In the genomic region with DNA sequence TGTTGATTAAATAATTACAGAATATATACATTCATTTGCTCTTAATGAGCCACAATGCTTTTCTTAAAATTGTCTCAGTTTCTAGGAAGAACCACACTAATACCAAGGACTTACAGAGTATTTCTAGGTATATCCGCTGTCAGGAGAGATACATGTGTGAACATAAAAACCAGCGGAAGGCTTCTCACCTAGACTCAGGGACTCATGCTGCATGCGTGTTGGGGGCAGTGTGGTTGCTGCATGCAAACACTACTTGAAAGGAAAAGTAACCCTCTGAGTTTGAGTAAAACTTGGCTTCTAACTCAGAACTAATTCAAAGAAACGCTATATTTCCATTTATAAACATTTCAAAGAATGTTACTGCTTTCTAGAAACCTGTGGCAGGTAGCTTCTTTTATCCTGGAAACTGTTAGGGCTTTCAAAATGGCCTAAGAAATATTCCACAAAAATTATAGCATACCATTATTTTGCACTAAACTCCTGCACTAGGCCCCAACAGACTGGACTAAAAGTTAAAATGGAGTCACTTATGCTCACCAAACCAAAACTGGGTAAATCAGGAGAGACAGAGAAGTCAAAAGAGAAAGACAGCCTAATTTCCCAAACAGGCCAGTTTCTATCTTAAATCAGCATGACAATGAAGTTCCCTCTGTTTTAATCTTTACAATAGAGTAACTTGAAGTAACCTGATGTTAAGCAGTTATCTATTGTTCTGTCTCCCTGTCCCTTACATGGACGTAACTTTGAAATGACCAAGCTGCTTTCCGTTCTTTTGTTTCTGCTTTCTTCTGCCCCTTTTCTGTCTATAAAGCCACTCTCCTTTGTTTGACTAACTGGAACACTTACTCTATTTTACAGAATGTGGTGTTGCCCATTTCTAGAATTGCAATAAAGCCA, we compare ENCODE assay signal across 13 cellular contexts.
DNase-seq lines count a peak whose midpoint lies in the region; ATAC-seq, FAIRE-seq and TF ChIP-seq lines count a peak whose summit lies in the region.
"Had no signal": no experiment of that assay in that cellular context is flagged by ENCODE, and none has a peak within 500 bp of the region (broad histone marks: within the 10 kb centered on the region; RNA-seq: fewer than 3 reads in every experiment).

No MANE protein-coding gene starts in this region.

- no peak overlapping the region for H2BK20ac ChIP-seq in H1 (ENCODE audit: low read length)

- no peak overlapping the region for H4K5ac ChIP-seq in H1 (ENCODE audit: insufficient read length, low read depth, low read length)

- H3K14ac ChIP-seq in H1 (ENCODE audit: insufficient read length), result no peak overlapping the region

- no peak for ATAC-seq in HG02642 (IDR thresholded peaks at IDR 0.05; ENCODE audit: poor library complexity, unreplicated experiment)
- no peak for ATAC-seq in HG02610 (IDR thresholded peaks at IDR 0.05; ENCODE audit: unreplicated experiment)
- ATAC-seq: HCT116 had no signal

- H3K27ac ChIP-seq in KOPT-K1 (ENCODE audit: low read depth, low read length, poor library complexity, severe bottlenecking), result peak overlapping the region; percentile 97
- H3K27ac ChIP-seq in H1 (ENCODE audit: low read depth, low read length), result no peak overlapping the region

- POLR2A ChIA-PET in H1 (lab: Charles Lee; ENCODE audit: partially characterized antibody), result no interaction called here

- no peak for TF ChIP-seq CTCF in H1 (IDR thresholded peaks at IDR 0.05; ENCODE audit: control extremely low read depth in 1 of 3, insufficient read depth in 1 of 3, low read depth in 1 of 3, low read length in 3 of 3)

- no peak overlapping the region for H2BK15ac ChIP-seq in H1 (ENCODE audit: low read length)

- H4K20me1 ChIP-seq in H1 (replicated peaks in 1 of 2; ENCODE audit: control insufficient read depth in 1 of 2, insufficient read depth in 2 of 2, low read length in 2 of 2), result no peaks in the 10 kb centered on the region

- H3K27me3 ChIP-seq in H1 (replicated peaks in 1 of 4; ENCODE audit: control insufficient read depth in 3 of 4, extremely low read depth in 1 of 4, insufficient read depth in 3 of 4, low read length in 3 of 4), result peaks cover 0 to 9% (median 3%) of the 10 kb centered on the region in 4 experiments; a peak in 5 of 7 replicates

- no peak for FAIRE-seq in H1 (lab: Jason Lieb, UNC)
- FAIRE-seq: GM18507 had no signal

- H3K23ac ChIP-seq in H1 (ENCODE audit: insufficient read length), result no peak overlapping the region

- no peak overlapping the region for H2AFZ ChIP-seq in H1 (ENCODE audit: low read length)

- H3K9ac ChIP-seq in H1 (replicated peaks in 1 of 4; ENCODE audit: extremely low read depth in 1 of 4, low read depth in 3 of 4, low read length in 3 of 4), result no peak overlapping the region

- H3K18ac ChIP-seq in H1 (ENCODE audit: extremely low read depth, low read length), result no peak overlapping the region; the same call in 1 of the 2 replicates

- no peak overlapping the region for H4K8ac ChIP-seq in H1 (ENCODE audit: extremely low read depth, insufficient read depth, low read length)

- no peak for TF ChIP-seq POLR2A in H1 (IDR thresholded peaks at IDR 0.05; ENCODE audit: control extremely low read depth in 1 of 2, low read depth in 2 of 2, low read length in 2 of 2)

- no peak for TF ChIP-seq RAD21 in H1 (IDR thresholded peaks at IDR 0.05 in 1 of 2, conservative IDR thresholded peaks at IDR 0.05 in 1 of 2; ENCODE audit: low read depth in 2 of 2, low read length in 2 of 2)

- H2AK5ac ChIP-seq in H1 (ENCODE audit: low read depth, low read length), result no peak overlapping the region; the same call in 1 of the 2 replicates

- H3K36me3 ChIP-seq in KOPT-K1 (ENCODE audit: insufficient read depth, low read length), result peaks cover 82% of the 10 kb centered on the region
- H3K36me3 ChIP-seq in H1 (ENCODE audit: control insufficient read depth in 2 of 4, insufficient read depth in 4 of 4, low read length in 3 of 4), result no peaks in the 10 kb centered on the region

- WGBS in H1 (ENCODE audit: extremely low coverage in 1 of 2, insufficient coverage in 1 of 2, insufficient read length in 1 of 2, insufficient replicate concordance in 2 of 2, low coverage in 1 of 2, low lambda C conversion rate in 2 of 2, missing lambda C conversion rate in 1 of 2), 2 experiments, result 56% methylated on average over 6 of the region's 6 CpGs; no CpG with 5 or more reads in 1 of the 2 experiments

- no peak; a peak in 1 of 3 replicates for TF ChIP-seq EP300 in H1 (IDR thresholded peaks at IDR 0.05; ENCODE audit: borderline replicate concordance in 1 of 2, low read depth in 2 of 2, low read length in 2 of 2)

- H2BK120ac ChIP-seq in H1 (replicated peaks; ENCODE audit: low read depth, low read length), result no peak overlapping the region

- H3K9me3 ChIP-seq in KOPT-K1 (ENCODE audit: insufficient read depth, low read length, poor library complexity, severe bottlenecking), result peaks cover 14% of the 10 kb centered on the region
- H3K9me3 ChIP-seq in H1 (ENCODE audit: insufficient read depth in 2 of 2, low read depth in 1 of 2, low read length in 1 of 2), result no peaks in the 10 kb centered on the region

- no peak overlapping the region; a peak in 1 of 8 replicates for H3K4me3 ChIP-seq in H1 (ENCODE audit: extremely low read depth in 1 of 4, insufficient read depth in 2 of 4, low read depth in 3 of 4, low read length in 4 of 4)

- H3K79me2 ChIP-seq in H1 (ENCODE audit: control insufficient read depth in 1 of 2, insufficient read depth in 2 of 2, low read length in 2 of 2), result no peaks in the 10 kb centered on the region

- no peak overlapping the region for H2BK12ac ChIP-seq in H1 (ENCODE audit: low read depth, low read length)

- CTCF ChIA-PET in H1 (lab: Charles Lee; ENCODE audit: partially characterized antibody), result no interaction called here

- H3K4ac ChIP-seq in H1 (replicated peaks; ENCODE audit: insufficient read length, low read depth, low read length), result no peak overlapping the region

- no peak overlapping the region for H4K91ac ChIP-seq in H1 (replicated peaks; ENCODE audit: insufficient read length, low read length)

- H2BK5ac ChIP-seq in H1 (ENCODE audit: low read depth, low read length), result no peak overlapping the region

- H3K56ac ChIP-seq in H1 (replicated peaks; ENCODE audit: insufficient read length, low read depth, low read length), result no peak overlapping the region

- no peaks in the 10 kb centered on the region for H3K23me2 ChIP-seq in H1 (ENCODE audit: low read depth, low read length)

- H3K4me2 ChIP-seq in H1 (ENCODE audit: insufficient read depth in 1 of 2, low read depth in 2 of 2, low read length in 2 of 2), result peak overlapping the region; percentile 7 to 46; a peak in 3 of 4 replicates

- peak; percentile 37 for DNase-seq in activated CD8-positive, alpha-beta memory T cell treated with anti-CD3 and anti-CD28 coated beads, Interleukin-2, amount 50 U/mL, for 24 hours (ENCODE audit: extremely low read depth)
- DNase-seq in H1 (ENCODE audit: low read depth in 1 of 2, low spot score in 2 of 2), result no peak
- peak; percentile 19 for DNase-seq in stimulated activated CD8-positive, alpha-beta memory T cell treated with anti-CD3 and anti-CD28 coated beads, Interleukin-12 subunit alpha, Interleukin-12 subunit beta, amount 100 ng/mL, for 4 hours (ENCODE audit: low read depth)
- DNase-seq in NOMO-1 treated with DMSO at 0.1 percent for 48 hours (lab: John Stamatoyannopoulos, UW; ENCODE audit: unreplicated experiment), result no peak
- no peak for DNase-seq in ecto neural progenitor cell (ENCODE audit: low spot score)
- DNase-seq: DMS 273 treated with DMSO at 0.1 percent for 48 hours, NCI-H1694, SIG-M5 had no signal

- no peaks in the 10 kb centered on the region; the same call in 1 of the 2 replicates for H3K79me1 ChIP-seq in H1 (ENCODE audit: low read depth, low read length)

- H3K4me1 ChIP-seq in H1 (replicated peaks in 1 of 4; ENCODE audit: control insufficient read depth in 3 of 4, insufficient read depth in 4 of 4, low read length in 3 of 4), result peaks cover 1 to 16% (median 8%) of the 10 kb centered on the region in 4 experiments; a peak in 4 of 7 replicates

TF ChIP-seq in H1, 55 proteins besides CTCF, POLR2A, EP300 and RAD21 (continues in another document):
- 0 out of 2 replicates have a peak, but pooled peaks have one; percentile 26 for TF ChIP-seq SP1 (IDR thresholded peaks at IDR 0.05; ENCODE audit: low read depth, low read length)
- no peak for TF ChIP-seq GTF2F1 (IDR thresholded peaks at IDR 0.05; ENCODE audit: borderline replicate concordance, low read depth, low read length)
- TF ChIP-seq NRF1 (IDR thresholded peaks at IDR 0.05; ENCODE audit: low read depth, low read length), result no peak
- TF ChIP-seq POU5F1 (IDR thresholded peaks at IDR 0.05; ENCODE audit: low read depth, low read length), result peak; percentile 39; the same call in 1 of the 2 replicates

Comparison
In these comparisons a context has a peak if more than half of its experiments do, and no peak if none do; other contexts are left out.
1. DNase-seq: peak in activated CD8-positive, alpha-beta memory T cell treated with anti-CD3 and anti-CD28 coated beads, Interleukin-2, amount 50 U/mL, for 24 hours (single experiment) and stimulated activated CD8-positive, alpha-beta memory T cell treated with anti-CD3 and anti-CD28 coated beads, Interleukin-12 subunit alpha, Interleukin-12 subunit beta, amount 100 ng/mL, for 4 hours (single experiment); none in H1 (0 of 2), NOMO-1 treated with DMSO at 0.1 percent for 48 hours (single experiment) and ecto neural progenitor cell (single experiment).